ENCODE assay signal across 17 cellular contexts in genomic region chr9:90974643-90975245, GRCh38.
A peak's percentile ranks its signal among the peaks of the same experiment; 100 is the strongest.
DNase-seq lines count a peak whose midpoint lies in the region; ATAC-seq and TF ChIP-seq lines count a peak whose summit lies in the region.
"Had no signal": no experiment of that assay in that cellular context is flagged by ENCODE, and none has a peak within 500 bp of the region (broad histone marks: within the 10 kb centered on the region; RNA-seq: fewer than 3 reads in every experiment).

No MANE protein-coding gene starts in this region.

- no peaks in the 10 kb centered on the region for H3K27me3 Mint-ChIP-seq in chondrocyte (ENCODE audit: low read depth)
- peaks cover 8% of the 10 kb centered on the region for H3K27me3 Mint-ChIP-seq in stimulated activated memory B cell treated with anti-CD40 and anti-IgM and Interleukin-4, amounts not matched to agents 10 μg/mL and 1 μg/mL and 100 μg/mL, for 72 hours

- peak in 1 of 2 experiments; percentile 36 for DNase-seq in HL-60 (ENCODE audit: low read depth in 1 of 2, low spot score in 1 of 2)
- DNase-seq in MV-4-11 (lab: John Stamatoyannopoulos, UW), result peak; percentile 70
- no peak for DNase-seq in chondrocyte (ENCODE audit: low spot score)
- DNase-seq in activated CD4-positive, alpha-beta T cell treated with anti-CD3 and anti-CD28 coated beads for 4 hours, result no peak
- DNase-seq in NCI-H2107 treated with DMSO at 0.1 percent for 48 hours (lab: John Stamatoyannopoulos, UW; ENCODE audit: unreplicated experiment), result no peak
- DNase-seq in SW 1271 (lab: John Stamatoyannopoulos, UW), result no peak
- DNase-seq in DMS 273 (lab: John Stamatoyannopoulos, UW; ENCODE audit: unreplicated experiment), result no peak
- DNase-seq: DMS53, KG1, NCI-H1436, NCI-H2081, NCI-H524, Peyer's patch, T-cell had no signal

- no peak for ATAC-seq in stimulated activated memory B cell treated with anti-CD40 and anti-IgM and Interleukin-4, amounts not matched to agents 10 μg/mL and 1 μg/mL and 100 μg/mL, for 72 hours
- ATAC-seq: HCT116, Right ventricle myocardium inferior, T-cell had no signal

- no peak for TF ChIP-seq CTCF in HL-60 (IDR thresholded peaks at IDR 0.05; ENCODE audit: insufficient read depth, low read length)
- no peak for TF ChIP-seq CTCF in chondrocyte (IDR thresholded peaks at IDR 0.05)

- no peak overlapping the region for H3K4me3 ChIP-seq in HL-60 (replicated peaks; ENCODE audit: insufficient read depth, low read length)
- H3K4me3 ChIP-seq: Peyer's patch had no signal

- no peaks in the 10 kb centered on the region for H3K36me3 Mint-ChIP-seq in chondrocyte (ENCODE audit: low read depth)
- no peaks in the 10 kb centered on the region for H3K36me3 Mint-ChIP-seq in stimulated activated memory B cell treated with anti-CD40 and anti-IgM and Interleukin-4, amounts not matched to agents 10 μg/mL and 1 μg/mL and 100 μg/mL, for 72 hours
- H3K36me3 Mint-ChIP-seq: T-cell had no signal

- peak overlapping the region; percentile 93 for H3K27ac Mint-ChIP-seq in chondrocyte (ENCODE audit: unreplicated experiment)
- H3K27ac Mint-ChIP-seq in stimulated activated memory B cell treated with anti-CD40 and anti-IgM and Interleukin-4, amounts not matched to agents 10 μg/mL and 1 μg/mL and 100 μg/mL, for 72 hours, result peak overlapping the region; percentile 3
- H3K27ac Mint-ChIP-seq: T-cell had no signal

- H3K9me3 Mint-ChIP-seq in chondrocyte (ENCODE audit: low read depth), result no peaks in the 10 kb centered on the region
- no peaks in the 10 kb centered on the region for H3K9me3 Mint-ChIP-seq in stimulated activated memory B cell treated with anti-CD40 and anti-IgM and Interleukin-4, amounts not matched to agents 10 μg/mL and 1 μg/mL and 100 μg/mL, for 72 hours
- H3K9me3 Mint-ChIP-seq: T-cell had no signal

- H3K4me1 Mint-ChIP-seq in chondrocyte (ENCODE audit: low read depth), result peaks cover 61% of the 10 kb centered on the region
- H3K4me1 Mint-ChIP-seq in stimulated activated memory B cell treated with anti-CD40 and anti-IgM and Interleukin-4, amounts not matched to agents 10 μg/mL and 1 μg/mL and 100 μg/mL, for 72 hours, result peaks cover 22% of the 10 kb centered on the region
- H3K4me1 Mint-ChIP-seq: T-cell had no signal

- no peak overlapping the region for H3K4me3 Mint-ChIP-seq in chondrocyte (ENCODE audit: unreplicated experiment)
- H3K4me3 Mint-ChIP-seq in stimulated activated memory B cell treated with anti-CD40 and anti-IgM and Interleukin-4, amounts not matched to agents 10 μg/mL and 1 μg/mL and 100 μg/mL, for 72 hours, result no peak overlapping the region
- H3K4me3 Mint-ChIP-seq: T-cell had no signal

- H3K27ac ChIP-seq in HL-60 (replicated peaks), result peak overlapping the region; percentile 58
- H3K27ac ChIP-seq: Peyer's patch had no signal

- no peaks in the 10 kb centered on the region for H3K27me3 ChIP-seq in HL-60 (ENCODE audit: insufficient read depth, poor library complexity, severe bottlenecking)
- H3K27me3 ChIP-seq: Peyer's patch had no signal
